Comparison of ENCODE assay signal across 35 cellular contexts in the genomic region with DNA sequence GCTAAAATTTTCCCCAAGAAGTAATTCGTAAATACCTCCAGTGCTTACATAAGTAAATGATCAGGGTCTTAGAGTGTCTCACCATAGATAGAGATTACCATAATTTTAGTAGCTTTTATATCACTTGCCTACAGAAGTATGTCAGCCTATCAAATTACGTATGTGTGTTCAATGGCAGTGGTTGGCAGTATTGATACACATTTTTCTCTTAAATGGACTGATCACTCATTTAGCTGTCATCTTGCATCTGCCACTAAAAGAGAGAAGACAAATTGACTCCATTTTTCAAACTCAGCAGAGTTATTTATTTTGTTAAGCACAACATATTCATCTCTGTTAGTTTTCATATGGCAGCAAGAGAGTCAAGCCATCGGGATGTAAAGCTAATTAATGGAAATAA.
DNase-seq lines count a peak whose midpoint lies in the region; ATAC-seq, FAIRE-seq and TF ChIP-seq lines count a peak whose summit lies in the region.
"Had no signal": no experiment of that assay in that cellular context is flagged by ENCODE, and none has a peak within 500 bp of the region (broad histone marks: within the 10 kb centered on the region; RNA-seq: fewer than 3 reads in every experiment).

No MANE protein-coding gene starts in this region.

- TF ChIP-seq CTCF in neural cell (IDR thresholded peaks at IDR 0.05; ENCODE audit: poor library complexity, severe bottlenecking) = no peak

- H3F3A ChIP-seq in neural cell (ENCODE audit: insufficient read depth, low read length, poor library complexity, severe bottlenecking) = peaks cover 5% of the 10 kb centered on the region

- H3K4me2 ChIP-seq in neural cell (ENCODE audit: low read length) = peak overlapping the region; percentile 36
- H3K4me2 ChIP-seq: A549; BLaER1; BLaER1 treated with 17β-estradiol and CSF1 and Interleukin-3, amounts not matched to agents 10 nM and 100 nM had no signal

- no peaks in the 10 kb centered on the region for H3K9me2 ChIP-seq in neural cell (ENCODE audit: insufficient read depth, low read length)

- FAIRE-seq in frontal cortex (lab: Jason Lieb, UNC) = no peak
- FAIRE-seq: A204.1, A549, D721Med had no signal

- peak overlapping the region; percentile 15 for H3K27ac ChIP-seq in neural cell (ENCODE audit: low read length)
- H3K27ac ChIP-seq: 22Rv1; A549; BLaER1; BLaER1 treated with 17β-estradiol and CSF1 and Interleukin-3, amounts not matched to agents 10 nM and 100 nM; C4-2B had no signal

- DNase-seq in NCI-H446 treated with DMSO at 0.1 percent for 48 hours (lab: John Stamatoyannopoulos, UW) (peak; percentile 11), NCI-H446 (lab: John Stamatoyannopoulos, UW) (no peak), NCI-H748 (lab: John Stamatoyannopoulos, UW; ENCODE audit: unreplicated experiment) (peak; percentile 4), NCI-H748 treated with DMSO at 0.1 percent for 48 hours (lab: John Stamatoyannopoulos, UW) (no peak), NCI-H69 (lab: John Stamatoyannopoulos, UW) (peak; percentile 17), frontal cortex (ENCODE audit: low spot score in 2 of 2) (no peak)
- DNase-seq: 8988T; ACHN; AML-193; BE2C; C1 segment of cervical spinal cord; Caco-2; Calu3; CD4-positive, alpha-beta memory T cell; CD4-positive, alpha-beta T cell; CD4-positive, CD25-positive, alpha-beta regulatory T cell; CD8-positive, alpha-beta memory T cell; CD8-positive, alpha-beta T cell; COR-L47; DMS 273 treated with DMSO at 0.1 percent for 48 hours; DMS153; DMS53; DMS79; DMS79 treated with DMSO at 0.1 percent for 48 hours; DND-41; EL had no signal

- no peak overlapping the region for H3K4me3 ChIP-seq in neural cell (ENCODE audit: low read length)
- H3K4me3 ChIP-seq: A549; BLaER1; BLaER1 treated with 17β-estradiol and CSF1 and Interleukin-3, amounts not matched to agents 10 nM and 100 nM had no signal

- H3K27me3 ChIP-seq in neural cell (ENCODE audit: insufficient read depth, low read depth, low read length) = no peaks in the 10 kb centered on the region
- H3K27me3 ChIP-seq: BE2C; BLaER1; BLaER1 treated with 17β-estradiol and CSF1 and Interleukin-3, amounts not matched to agents 10 nM and 100 nM had no signal

- no peak overlapping the region for H2AFZ ChIP-seq in neural cell (ENCODE audit: low read depth, low read length)

- no peaks in the 10 kb centered on the region for H3K36me3 ChIP-seq in neural cell (ENCODE audit: insufficient read depth, low read length)
- H3K36me3 ChIP-seq: BE2C; BLaER1; BLaER1 treated with 17β-estradiol and CSF1 and Interleukin-3, amounts not matched to agents 10 nM and 100 nM had no signal

- peak; percentile 96 for TF ChIP-seq EP300 in neural cell (conservative IDR thresholded peaks at IDR 0.05; ENCODE audit: poor library complexity, severe bottlenecking)

- no peak for ATAC-seq in GM18511 (IDR thresholded peaks at IDR 0.05; ENCODE audit: unreplicated experiment)
- ATAC-seq: A549; CD8-positive, alpha-beta T cell had no signal

- H3K9ac ChIP-seq in neural cell (ENCODE audit: low read length) = no peak overlapping the region
- H3K9ac ChIP-seq: BLaER1; BLaER1 treated with 17β-estradiol and CSF1 and Interleukin-3, amounts not matched to agents 10 nM and 100 nM had no signal

- H4K20me1 ChIP-seq in neural cell (ENCODE audit: insufficient read depth) = no peaks in the 10 kb centered on the region
- H4K20me1 ChIP-seq: BLaER1; BLaER1 treated with 17β-estradiol and CSF1 and Interleukin-3, amounts not matched to agents 10 nM and 100 nM had no signal

- no peaks in the 10 kb centered on the region for H3K79me2 ChIP-seq in neural cell (replicated peaks; ENCODE audit: insufficient read depth, low read length)

- no peaks in the 10 kb centered on the region for H3K9me3 ChIP-seq in neural cell (ENCODE audit: low read length)
- H3K9me3 ChIP-seq: A549; BE2C; BLaER1; BLaER1 treated with 17β-estradiol and CSF1 and Interleukin-3, amounts not matched to agents 10 nM and 100 nM; Caco-2 had no signal

- TF ChIP-seq RAD21 in neural cell (conservative IDR thresholded peaks at IDR 0.05) = no peak

TF ChIP-seq in neural cell, 6 proteins besides CTCF, POLR2A, EP300 and RAD21:
- TF ChIP-seq TAF1 (IDR thresholded peaks at IDR 0.05; ENCODE audit: low read depth) = no peak
- TF ChIP-seq EZH2 (IDR thresholded peaks at IDR 0.05; ENCODE audit: borderline replicate concordance, insufficient read depth, low read length, poor library complexity, severe bottlenecking) = no peak
- peak; percentile 82 for TF ChIP-seq POLR2AphosphoS5 (IDR thresholded peaks at IDR 0.05)
- no peak for TF ChIP-seq MXI1 (conservative IDR thresholded peaks at IDR 0.05; ENCODE audit: poor library complexity, severe bottlenecking)
- TF ChIP-seq, protein P1, sequence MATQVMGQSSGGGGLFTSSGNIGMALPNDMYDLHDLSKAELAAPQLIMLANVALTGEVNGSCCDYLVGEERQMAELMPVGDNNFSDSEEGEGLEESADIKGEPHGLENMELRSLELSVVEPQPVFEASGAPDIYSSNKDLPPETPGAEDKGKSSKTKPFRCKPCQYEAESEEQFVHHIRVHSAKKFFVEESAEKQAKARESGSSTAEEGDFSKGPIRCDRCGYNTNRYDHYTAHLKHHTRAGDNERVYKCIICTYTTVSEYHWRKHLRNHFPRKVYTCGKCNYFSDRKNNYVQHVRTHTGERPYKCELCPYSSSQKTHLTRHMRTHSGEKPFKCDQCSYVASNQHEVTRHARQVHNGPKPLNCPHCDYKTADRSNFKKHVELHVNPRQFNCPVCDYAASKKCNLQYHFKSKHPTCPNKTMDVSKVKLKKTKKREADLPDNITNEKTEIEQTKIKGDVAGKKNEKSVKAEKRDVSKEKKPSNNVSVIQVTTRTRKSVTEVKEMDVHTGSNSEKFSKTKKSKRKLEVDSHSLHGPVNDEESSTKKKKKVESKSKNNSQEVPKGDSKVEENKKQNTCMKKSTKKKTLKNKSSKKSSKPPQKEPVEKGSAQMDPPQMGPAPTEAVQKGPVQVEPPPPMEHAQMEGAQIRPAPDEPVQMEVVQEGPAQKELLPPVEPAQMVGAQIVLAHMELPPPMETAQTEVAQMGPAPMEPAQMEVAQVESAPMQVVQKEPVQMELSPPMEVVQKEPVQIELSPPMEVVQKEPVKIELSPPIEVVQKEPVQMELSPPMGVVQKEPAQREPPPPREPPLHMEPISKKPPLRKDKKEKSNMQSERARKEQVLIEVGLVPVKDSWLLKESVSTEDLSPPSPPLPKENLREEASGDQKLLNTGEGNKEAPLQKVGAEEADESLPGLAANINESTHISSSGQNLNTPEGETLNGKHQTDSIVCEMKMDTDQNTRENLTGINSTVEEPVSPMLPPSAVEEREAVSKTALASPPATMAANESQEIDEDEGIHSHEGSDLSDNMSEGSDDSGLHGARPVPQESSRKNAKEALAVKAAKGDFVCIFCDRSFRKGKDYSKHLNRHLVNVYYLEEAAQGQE (IDR thresholded peaks at IDR 0.05; ENCODE audit: borderline replicate concordance) = no peak
- no peak for TF ChIP-seq SMC3 (conservative IDR thresholded peaks at IDR 0.05; ENCODE audit: poor library complexity)
TF ChIP-seq in neural cell: peak in this region for 1.

Comparison
In these comparisons a context has a peak if more than half of its experiments do, and no peak if none do; other contexts are left out.
1. DNase-seq: peak in NCI-H446 treated with DMSO at 0.1 percent for 48 hours (single experiment), NCI-H748 (single experiment) and NCI-H69 (single experiment); none in NCI-H446 (0 of 2), NCI-H748 treated with DMSO at 0.1 percent for 48 hours (single experiment) and frontal cortex (0 of 2).